8 cellular contexts compared by ENCODE assay signal in the genomic region with DNA sequence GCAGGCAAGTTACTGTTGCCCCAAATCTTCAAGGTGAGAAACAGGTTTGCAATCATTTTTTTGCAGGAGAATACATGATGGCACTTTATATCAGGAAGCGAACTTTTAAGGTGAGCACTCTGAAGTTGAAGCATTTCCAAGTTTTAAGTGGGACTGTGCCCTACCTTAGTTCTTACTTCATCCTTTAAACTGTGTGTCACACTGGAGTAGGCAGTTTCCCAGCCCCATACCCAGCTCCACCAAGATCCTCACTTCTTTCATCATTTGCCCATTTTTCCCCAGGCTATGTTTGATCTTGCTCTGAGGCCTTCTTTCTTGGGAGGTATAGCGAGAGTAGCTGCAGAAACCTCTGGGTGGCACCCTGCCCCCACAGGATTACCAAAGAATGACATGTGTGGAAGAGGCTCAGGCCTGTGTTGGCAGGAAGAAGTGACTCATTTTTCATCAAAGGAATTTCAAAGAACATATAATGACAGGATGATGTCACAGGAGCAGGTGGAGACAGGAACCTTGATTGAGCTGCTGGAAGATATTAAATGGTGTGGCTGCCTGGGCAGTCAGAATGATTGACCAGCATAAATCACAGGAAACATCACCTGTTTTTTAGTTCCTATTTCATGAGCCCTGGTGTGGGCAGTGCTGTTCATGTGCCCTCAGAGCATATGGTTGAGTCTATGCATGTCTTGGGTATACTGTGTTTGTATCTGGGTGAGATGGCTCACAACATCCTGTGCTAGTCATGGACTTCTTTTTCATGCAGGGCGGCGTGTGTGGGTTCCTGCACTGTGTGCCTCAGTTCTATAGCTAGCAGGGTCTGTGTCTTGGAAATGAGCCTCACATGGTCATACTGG. TPM values are rescaled to one million over a fixed set of nuclear protein-coding genes. Genes with fewer than 3 reads are reported as not detected.
DNase-seq lines count a peak whose midpoint lies in the region; ATAC-seq, FAIRE-seq and TF ChIP-seq lines count a peak whose summit lies in the region.

No MANE protein-coding gene starts in this region.

- POLR2A ChIA-PET in activated CD4-positive, alpha-beta memory T cell treated with anti-CD3 and anti-CD28 coated beads, Interleukin-2, amount 10 ng/mL, durations not matched to agents 7 days and 5 days (lab: Charles Lee), result interaction anchor here (0.7 to 5.4 kb wide), 6 partner anchors 10 to 146 kb away, joined by 3 to 54 read pairs (median 10); a partner anchor contains a TSS

- peak; percentile 43 for ATAC-seq in HG02981 (IDR thresholded peaks at IDR 0.05; ENCODE audit: unreplicated experiment)
- peak; percentile 90 to 92 for ATAC-seq in natural killer cell treated with Interleukin-12 subunit alpha and Interleukin-12 subunit beta and Interleukin-15 and Interleukin-18, amount 100 ng/mL, for 72 hours

- DNase-seq in D721Med (ENCODE audit: insufficient read length, low spot score) (no peak), NCI-H82 treated with DMSO at 0.1 percent for 48 hours (lab: John Stamatoyannopoulos, UW; ENCODE audit: unreplicated experiment) (peak; percentile 27), endothelial cell (ENCODE audit: low spot score) (peak; percentile 35), suprapubic skin (ENCODE audit: low spot score in 2 of 2) (peak in 1 of 2 donors; percentile 73), GOT3 (lab: John Stamatoyannopoulos, UW) (no peak)
- DNase-seq in activated CD4-positive, alpha-beta memory T cell treated with anti-CD3 and anti-CD28 coated beads, Interleukin-2, amount 10 ng/mL, durations not matched to agents 7 days and 5 days, result peak; percentile 84
- peak; percentile 84 for DNase-seq in natural killer cell treated with Interleukin-12 subunit alpha and Interleukin-12 subunit beta and Interleukin-15 and Interleukin-18, amount 100 ng/mL, for 72 hours (ENCODE audit: low spot score)

- no peak overlapping the region for H3K4me3 Mint-ChIP-seq in activated CD4-positive, alpha-beta memory T cell treated with anti-CD3 and anti-CD28 coated beads, Interleukin-2, amount 10 ng/mL, durations not matched to agents 7 days and 5 days
- no peak overlapping the region for H3K4me3 Mint-ChIP-seq in endothelial cell (ENCODE audit: unreplicated experiment)
- H3K4me3 Mint-ChIP-seq in natural killer cell treated with Interleukin-12 subunit alpha and Interleukin-12 subunit beta and Interleukin-15 and Interleukin-18, amount 100 ng/mL, for 72 hours, result peak overlapping the region; percentile 51

- no peaks in the 10 kb centered on the region for H3K36me3 Mint-ChIP-seq in activated CD4-positive, alpha-beta memory T cell treated with anti-CD3 and anti-CD28 coated beads, Interleukin-2, amount 10 ng/mL, durations not matched to agents 7 days and 5 days (ENCODE audit: low read depth)
- H3K36me3 Mint-ChIP-seq in endothelial cell (ENCODE audit: low read depth, unreplicated experiment), result no peaks in the 10 kb centered on the region
- no peaks in the 10 kb centered on the region for H3K36me3 Mint-ChIP-seq in natural killer cell treated with Interleukin-12 subunit alpha and Interleukin-12 subunit beta and Interleukin-15 and Interleukin-18, amount 100 ng/mL, for 72 hours

- H3K9me3 Mint-ChIP-seq in activated CD4-positive, alpha-beta memory T cell treated with anti-CD3 and anti-CD28 coated beads, Interleukin-2, amount 10 ng/mL, durations not matched to agents 7 days and 5 days, result no peaks in the 10 kb centered on the region
- H3K9me3 Mint-ChIP-seq in endothelial cell (ENCODE audit: unreplicated experiment), result no peaks in the 10 kb centered on the region
- H3K9me3 Mint-ChIP-seq in natural killer cell treated with Interleukin-12 subunit alpha and Interleukin-12 subunit beta and Interleukin-15 and Interleukin-18, amount 100 ng/mL, for 72 hours, result no peaks in the 10 kb centered on the region

- no peak overlapping the region for H3K4me3 ChIP-seq in suprapubic skin

- TF ChIP-seq POLR2A in suprapubic skin (IDR thresholded peaks at IDR 0.05), result no peak

- WGBS in suprapubic skin, result 53% methylated on average over 4 of the region's 4 CpGs

- peaks cover 45% of the 10 kb centered on the region for H3K4me1 ChIP-seq in suprapubic skin

- CTCF ChIA-PET in activated CD4-positive, alpha-beta memory T cell treated with anti-CD3 and anti-CD28 coated beads, Interleukin-2, amount 10 ng/mL, durations not matched to agents 7 days and 5 days (lab: Charles Lee), result interaction anchor here (0.5 to 4.0 kb wide), 25 partner anchors 8 to 227 kb away, joined by 3 to 39 read pairs (median 4); a partner anchor contains a TSS

- no peaks in the 10 kb centered on the region for H3K36me3 ChIP-seq in suprapubic skin

- peak overlapping the region; percentile 88 for H3K27ac Mint-ChIP-seq in activated CD4-positive, alpha-beta memory T cell treated with anti-CD3 and anti-CD28 coated beads, Interleukin-2, amount 10 ng/mL, durations not matched to agents 7 days and 5 days
- H3K27ac Mint-ChIP-seq in endothelial cell (ENCODE audit: unreplicated experiment), result peak overlapping the region; percentile 22
- H3K27ac Mint-ChIP-seq in natural killer cell treated with Interleukin-12 subunit alpha and Interleukin-12 subunit beta and Interleukin-15 and Interleukin-18, amount 100 ng/mL, for 72 hours, result peak overlapping the region; percentile 78 to 87

- peaks cover 50% of the 10 kb centered on the region for H3K4me1 Mint-ChIP-seq in activated CD4-positive, alpha-beta memory T cell treated with anti-CD3 and anti-CD28 coated beads, Interleukin-2, amount 10 ng/mL, durations not matched to agents 7 days and 5 days
- peaks cover 54% of the 10 kb centered on the region for H3K4me1 Mint-ChIP-seq in endothelial cell (ENCODE audit: unreplicated experiment)
- peaks cover 26 to 41% of the 10 kb centered on the region in 2 donors for H3K4me1 Mint-ChIP-seq in natural killer cell treated with Interleukin-12 subunit alpha and Interleukin-12 subunit beta and Interleukin-15 and Interleukin-18, amount 100 ng/mL, for 72 hours (ENCODE audit: low read depth in 2 of 2)

- H3K9me3 ChIP-seq in suprapubic skin, result no peaks in the 10 kb centered on the region

- no peaks in the 10 kb centered on the region for H3K27me3 Mint-ChIP-seq in activated CD4-positive, alpha-beta memory T cell treated with anti-CD3 and anti-CD28 coated beads, Interleukin-2, amount 10 ng/mL, durations not matched to agents 7 days and 5 days
- H3K27me3 Mint-ChIP-seq in endothelial cell (ENCODE audit: unreplicated experiment), result peaks cover 3% of the 10 kb centered on the region
- H3K27me3 Mint-ChIP-seq in natural killer cell treated with Interleukin-12 subunit alpha and Interleukin-12 subunit beta and Interleukin-15 and Interleukin-18, amount 100 ng/mL, for 72 hours, result no peaks in the 10 kb centered on the region

- no peak for TF ChIP-seq EP300 in suprapubic skin (IDR thresholded peaks at IDR 0.05)

- no peaks in the 10 kb centered on the region for H3K27me3 ChIP-seq in suprapubic skin

- H3K27ac ChIP-seq in suprapubic skin, result peak overlapping the region; percentile 85

- TF ChIP-seq CTCF in D721Med (IDR thresholded peaks at IDR 0.05; ENCODE audit: insufficient read depth, missing control alignments) (peak; percentile 34), endothelial cell (IDR thresholded peaks at IDR 0.05; ENCODE audit: unreplicated experiment) (peak; percentile 52), suprapubic skin (IDR thresholded peaks at IDR 0.05) (peak; percentile 55 to 57)

- FAIRE-seq in D721Med (lab: Jason Lieb, UNC), result no peak

RNA-seq across cellular contexts. Expression of a gene that starts 20.8 kb away (rescaled TPM):
- 100 to 1,000 TPM; 345 to 381 TPM for total RNA-seq in activated CD4-positive, alpha-beta memory T cell treated with anti-CD3 and anti-CD28 coated beads, Interleukin-2, amount 10 ng/mL, durations not matched to agents 7 days and 5 days
- total RNA-seq in endothelial cell (ENCODE audit: unreplicated experiment), result 511 TPM
- total RNA-seq in natural killer cell treated with Interleukin-12 subunit alpha and Interleukin-12 subunit beta and Interleukin-15 and Interleukin-18, amount 100 ng/mL, for 72 hours, result 100 to 1,000 TPM; 370 to 514 TPM
- total RNA-seq in suprapubic skin, result 100 to 1,000 TPM; 421 to 942 (median 545) TPM

Comparison
In these comparisons a context has a peak if more than half of its experiments do, and no peak if none do; other contexts are left out.
1. DNase-seq: peak in NCI-H82 treated with DMSO at 0.1 percent for 48 hours (single experiment), activated CD4-positive, alpha-beta memory T cell treated with anti-CD3 and anti-CD28 coated beads, Interleukin-2, amount 10 ng/mL, durations not matched to agents 7 days and 5 days (single experiment), endothelial cell (single experiment) and natural killer cell treated with Interleukin-12 subunit alpha and Interleukin-12 subunit beta and Interleukin-15 and Interleukin-18, amount 100 ng/mL, for 72 hours (single experiment); none in D721Med (single experiment) and GOT3 (single experiment).
2. H3K27ac Mint-ChIP-seq: peak in every context shown above with its lines; median percentile 88 in activated CD4-positive, alpha-beta memory T cell treated with anti-CD3 and anti-CD28 coated beads, Interleukin-2, amount 10 ng/mL, durations not matched to agents 7 days and 5 days; 82 in natural killer cell treated with Interleukin-12 subunit alpha and Interleukin-12 subunit beta and Interleukin-15 and Interleukin-18, amount 100 ng/mL, for 72 hours; 22 in endothelial cell.
3. Peak in every context shown above with its lines, with median percentiles within 50 percentile points of each other: CTCF ChIP-seq.